In the genomic region with DNA sequence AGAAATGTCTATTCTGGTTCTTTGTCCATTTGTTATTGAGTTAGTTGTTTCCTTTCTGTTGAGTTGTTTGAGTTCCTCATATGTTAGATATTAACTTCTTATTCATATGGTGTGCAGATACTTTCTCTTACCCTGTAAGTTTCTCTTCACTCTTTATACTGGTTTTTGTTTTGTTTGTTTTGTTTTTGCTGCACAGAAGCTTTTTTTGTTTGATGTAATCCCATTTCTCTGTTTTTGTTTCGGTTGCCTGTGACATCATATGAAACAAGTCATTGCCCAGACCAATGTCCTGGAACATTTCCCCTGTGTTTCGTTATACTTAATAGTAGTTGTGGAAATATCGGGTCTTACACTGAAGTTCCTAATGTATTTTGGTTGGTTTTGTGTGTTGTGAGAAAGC, we compare ENCODE assay signal across 23 cellular contexts. TPM values are rescaled to one million over a fixed set of nuclear protein-coding genes. Genes with fewer than 3 reads are reported as not detected.
DNase-seq lines count a peak whose midpoint lies in the region; ATAC-seq, FAIRE-seq and TF ChIP-seq lines count a peak whose summit lies in the region.
"Had no signal": no experiment of that assay in that cellular context is flagged by ENCODE, and none has a peak within 500 bp of the region (broad histone marks: within the 10 kb centered on the region; RNA-seq: fewer than 3 reads in every experiment).

No MANE protein-coding gene starts in this region.

- H2AFZ ChIP-seq in OCI-LY3 (ENCODE audit: low read depth, low read length): no peak overlapping the region

- no peaks in the 10 kb centered on the region for H3K27me3 ChIP-seq in OCI-LY3 (ENCODE audit: low read depth, low read length)
- H3K27me3 ChIP-seq in Peyer's patch: no peaks in the 10 kb centered on the region
- H3K27me3 ChIP-seq: esophagus muscularis mucosa, gastroesophageal sphincter, upper lobe of left lung had no signal

- no peak for TF ChIP-seq POLR2A in Peyer's patch (IDR thresholded peaks at IDR 0.05)

- H3K4me1 ChIP-seq in OCI-LY3 (ENCODE audit: low read length) (peaks cover 12% of the 10 kb centered on the region), Peyer's patch (no peaks in the 10 kb centered on the region)
- H3K4me1 ChIP-seq: esophagus muscularis mucosa, gastroesophageal sphincter, upper lobe of left lung had no signal

- peak overlapping the region; percentile 56 for H3K4me2 ChIP-seq in OCI-LY3 (ENCODE audit: low read length)
- H3K4me2 ChIP-seq: SK-N-SH had no signal

- H3K9me3 ChIP-seq in OCI-LY3 (ENCODE audit: insufficient read depth, low read length) (no peaks in the 10 kb centered on the region), Peyer's patch (no peaks in the 10 kb centered on the region)
- H3K9me3 ChIP-seq: esophagus muscularis mucosa, gastroesophageal sphincter, SK-N-SH, upper lobe of left lung had no signal

- ATAC-seq in GM21447 (IDR thresholded peaks at IDR 0.05; ENCODE audit: unreplicated experiment) (peak; percentile 94), HG03060 (IDR thresholded peaks at IDR 0.05; ENCODE audit: low read depth, unreplicated experiment) (peak; percentile 57)
- ATAC-seq: activated CD4-positive, CD25-positive, alpha-beta regulatory T cell treated with anti-CD3 and anti-CD28 coated beads, Interleukin-2, amount 50 U/mL, for 24 hours; gastroesophageal sphincter had no signal

- no peaks in the 10 kb centered on the region for H3K79me2 ChIP-seq in OCI-LY3 (ENCODE audit: low read length)

- H3K36me3 ChIP-seq in OCI-LY3 (replicated peaks; ENCODE audit: low read depth, low read length): no peaks in the 10 kb centered on the region
- no peaks in the 10 kb centered on the region for H3K36me3 ChIP-seq in Peyer's patch
- H3K36me3 ChIP-seq: esophagus muscularis mucosa, gastroesophageal sphincter, upper lobe of left lung had no signal

- no peak for TF ChIP-seq CTCF in OCI-LY3 (IDR thresholded peaks at IDR 0.05; ENCODE audit: low read depth, low read length)
- TF ChIP-seq CTCF in Peyer's patch (IDR thresholded peaks at IDR 0.05): no peak

- H4K20me1 ChIP-seq in OCI-LY3 (ENCODE audit: insufficient read depth, low read length): no peaks in the 10 kb centered on the region

- DNase-seq in GM19239 (ENCODE audit: insufficient read length, low spot score): no peak
- no peak for DNase-seq in DMS 273 treated with DMSO at 0.1 percent for 48 hours (lab: John Stamatoyannopoulos, UW)
- no peak for DNase-seq in Peyer's patch
- no peak for DNase-seq in NCI-H82 treated with DMSO at 0.1 percent for 48 hours (lab: John Stamatoyannopoulos, UW; ENCODE audit: unreplicated experiment)
- DNase-seq: effector memory CD4-positive, alpha-beta T cell; EL; NCI-H1105; NCI-H2081 treated with DMSO at 0.1 percent for 48 hours; NCI-H510A treated with DMSO at 0.1 percent for 48 hours; SK-N-SH; stimulated activated CD4-positive, alpha-beta T cell treated with anti-CD3 and anti-CD28 coated beads, Interleukin-4, amount 100 ng/mL, for 24 hours; upper lobe of left lung had no signal

- H3K27ac ChIP-seq in OCI-LY3 (ENCODE audit: low read length) (0 out of 2 replicates have a peak overlapping the region, but pooled peaks have one; percentile 21), Peyer's patch (no peak overlapping the region)
- H3K27ac ChIP-seq: esophagus muscularis mucosa, gastroesophageal sphincter, upper lobe of left lung had no signal

- no peak overlapping the region for H3K9ac ChIP-seq in OCI-LY3 (ENCODE audit: low read length)
- H3K9ac ChIP-seq: SK-N-SH had no signal

- H3K4me3 ChIP-seq in OCI-LY3 (ENCODE audit: low read length) (peak overlapping the region; percentile 22; the same call in 1 of the 2 replicates), Peyer's patch (no peak overlapping the region)
- H3K4me3 ChIP-seq: esophagus muscularis mucosa, gastroesophageal sphincter, upper lobe of left lung had no signal

- FAIRE-seq in GM19239 (lab: Jason Lieb, UNC): peak; percentile 93
- FAIRE-seq: keratinocyte had no signal

RNA-seq across cellular contexts. Expression of gene RPS4Y2, which starts 31.2 kb away (rescaled TPM):
- total RNA-seq in Peyer's patch: not detected
- total RNA-seq: activated CD8-positive, alpha-beta memory T cell treated with anti-CD3 and anti-CD28 coated beads for 36 hours; esophagus muscularis mucosa; gastroesophageal sphincter; lung microvascular endothelial cell; renal cortical epithelial cell; RPMI7951; upper lobe of left lung had no signal
